17 cellular contexts compared by ENCODE assay signal in the genomic region with DNA sequence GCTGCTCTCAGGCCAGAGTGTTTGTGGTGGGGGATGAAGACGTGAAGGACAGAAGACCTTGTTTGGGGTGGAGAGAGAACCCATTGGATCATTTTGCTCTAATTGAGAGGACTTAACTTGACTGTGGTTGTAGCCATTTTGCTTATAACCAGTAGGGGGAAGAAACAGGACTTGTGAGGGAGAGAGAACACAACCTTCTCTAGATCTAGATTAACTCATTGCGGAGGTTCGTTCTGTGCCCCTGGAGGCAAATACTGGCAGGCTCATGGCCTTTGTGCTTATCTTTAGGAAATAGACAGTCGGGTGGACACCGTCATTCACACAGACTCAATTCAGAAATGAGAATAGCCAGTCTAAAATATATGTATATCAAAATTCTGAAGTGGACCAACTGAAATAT.
"Had no signal": no experiment of that assay in that cellular context is flagged by ENCODE, and none has a peak within 500 bp of the region (broad histone marks: within the 10 kb centered on the region; RNA-seq: fewer than 3 reads in every experiment).

No MANE protein-coding gene starts in this region.

- H3K4me3 ChIP-seq: thyroid gland, vagina had no signal

- H3K36me3 ChIP-seq: brain microvascular endothelial cell, neutrophil, thyroid gland, vagina had no signal

- H3K27me3 ChIP-seq: brain microvascular endothelial cell, foreskin keratinocyte, neutrophil, thyroid gland, vagina had no signal

- DNase-seq: activated CD4-positive, alpha-beta T cell treated with anti-CD3 and anti-CD28 coated beads for 1 hour; activated CD4-positive, alpha-beta T cell treated with anti-CD3 and anti-CD28 coated beads, Interleukin-2, amount 50 U/mL, for 4 hours; activated naive CD4-positive, alpha-beta T cell; activated naive CD8-positive, alpha-beta T cell treated with anti-CD3 and anti-CD28 coated beads, Interleukin-2, amount 10 ng/mL, durations not matched to agents 7 days and 5 days; activated T-cell treated with anti-CD3 and anti-CD28 coated beads for 4 hours; brain microvascular endothelial cell; cortex of kidney; effector CD4-positive, alpha-beta T cell; foreskin keratinocyte; head of caudate nucleus; naive B cell; retina; stimulated activated CD4-positive, alpha-beta T cell treated with anti-CD3 and anti-CD28 coated beads, Interleukin-2, amount 100 ng/mL, for 48 hours; thyroid gland had no signal

- H3K27ac ChIP-seq: brain microvascular endothelial cell, foreskin keratinocyte, neutrophil, thyroid gland, vagina had no signal

- ATAC-seq: foreskin keratinocyte; stimulated activated memory B cell treated with anti-CD40 and anti-IgM and Interleukin-4, amounts not matched to agents 10 μg/mL and 1 μg/mL and 100 μg/mL, for 72 hours had no signal

- H3K9me3 ChIP-seq: neutrophil, thyroid gland, vagina had no signal

- H3K4me1 ChIP-seq: foreskin keratinocyte, thyroid gland, vagina had no signal
